6 cellular contexts compared by ENCODE assay signal in the genomic region with DNA sequence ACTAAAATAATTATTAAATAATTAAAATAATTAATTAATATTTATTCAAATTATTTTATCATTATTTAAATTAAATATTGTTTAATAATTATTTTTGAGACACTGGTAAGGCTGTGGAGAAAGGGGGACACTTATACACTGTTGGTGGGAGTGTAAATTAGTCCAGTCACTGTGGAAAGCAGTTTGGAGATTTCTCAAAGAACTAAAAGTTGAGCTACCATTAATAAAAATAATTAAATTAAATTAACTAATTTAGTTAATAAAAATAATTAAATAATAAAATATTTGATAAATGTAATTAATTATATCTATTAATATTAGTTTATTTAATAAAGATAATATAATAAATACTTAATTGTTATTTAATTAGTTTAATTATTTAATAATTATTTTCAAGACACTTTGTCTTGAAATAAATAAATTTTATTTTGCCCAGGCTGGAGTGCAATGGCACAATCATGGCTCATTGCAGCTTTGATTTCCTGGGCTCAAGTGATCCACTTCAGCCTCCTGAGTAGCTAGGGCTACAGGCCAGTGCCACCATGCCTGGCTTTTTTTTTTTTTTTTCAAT.
"Had no signal": no experiment of that assay in that cellular context is flagged by ENCODE, and none has a peak within 500 bp of the region (broad histone marks: within the 10 kb centered on the region; RNA-seq: fewer than 3 reads in every experiment).

No MANE protein-coding gene starts in this region.

- DNase-seq: IMR-90, KBM-7 had no signal

- FAIRE-seq: HepG2, HTR-8/SVneo had no signal

- H3K27ac Mint-ChIP-seq: IgD-negative memory B cell had no signal

- H3K27ac ChIP-seq: HL-60 had no signal

- ATAC-seq: HepG2 had no signal

- H3K4me3 Mint-ChIP-seq: IgD-negative memory B cell had no signal
